12 cellular contexts compared by ENCODE assay signal in the genomic region with DNA sequence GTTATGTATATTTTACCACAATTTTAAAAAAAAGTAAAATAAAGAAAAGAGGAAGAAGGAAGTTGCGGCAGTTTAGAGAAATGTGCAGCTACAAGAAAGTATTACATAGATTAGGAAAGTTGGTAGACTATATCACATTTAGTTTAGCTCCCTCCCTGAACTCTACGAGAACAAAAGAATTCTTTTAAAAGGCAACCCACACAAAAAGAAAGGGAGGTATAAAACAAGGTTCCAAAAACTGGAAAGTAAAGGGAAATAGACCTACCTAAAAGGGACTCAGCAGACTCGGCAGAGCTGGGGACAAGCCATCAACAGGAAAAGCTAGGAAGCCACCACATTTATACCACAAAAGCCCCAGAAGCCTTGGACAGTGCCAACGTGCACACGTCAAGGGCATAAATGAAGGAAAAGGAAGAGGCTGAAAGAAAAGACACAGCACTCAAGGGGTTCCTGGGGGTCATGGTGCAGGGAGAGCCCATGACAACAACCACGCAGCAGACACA. TPM values are rescaled to one million over a fixed set of nuclear protein-coding genes. Genes with fewer than 3 reads are reported as not detected.
A peak's percentile ranks its signal among the peaks of the same experiment; 100 is the strongest.
DNase-seq lines count a peak whose midpoint lies in the region; ATAC-seq, FAIRE-seq and TF ChIP-seq lines count a peak whose summit lies in the region.
"Had no signal": no experiment of that assay in that cellular context is flagged by ENCODE, and none has a peak within 500 bp of the region (broad histone marks: within the 10 kb centered on the region; RNA-seq: fewer than 3 reads in every experiment).

No MANE protein-coding gene starts in this region.

- H2BK5ac ChIP-seq in H9 (ENCODE audit: insufficient read length, low read length), result no peak overlapping the region

- no peak overlapping the region for H3K56ac ChIP-seq in H9 (ENCODE audit: insufficient read length, low read depth, low read length)

- no peak for FAIRE-seq in astrocyte (lab: Jason Lieb, UNC)
- FAIRE-seq: bronchial epithelial cell, frontal cortex had no signal

- H3K27me3 ChIP-seq in astrocyte (ENCODE audit: insufficient read depth, low read length) (no peaks in the 10 kb centered on the region), parathyroid adenoma (ENCODE audit: control insufficient read depth, insufficient read depth, low read length) (no peaks in the 10 kb centered on the region), H9 (ENCODE audit: insufficient read depth, low read length) (no peaks in the 10 kb centered on the region)

- peaks cover 26% of the 10 kb centered on the region for H3K4me1 ChIP-seq in astrocyte (ENCODE audit: insufficient read depth, low read length)
- H3K4me1 ChIP-seq in parathyroid adenoma, result peaks cover 43% of the 10 kb centered on the region
- no peaks in the 10 kb centered on the region for H3K4me1 ChIP-seq in H9 (ENCODE audit: insufficient read depth, low read length)

- no peaks in the 10 kb centered on the region for H3K9me3 ChIP-seq in astrocyte (ENCODE audit: insufficient read depth, low read depth, low read length)
- no peaks in the 10 kb centered on the region for H3K9me3 ChIP-seq in parathyroid adenoma (ENCODE audit: control insufficient read depth, low read length)
- H3K9me3 ChIP-seq in H9 (ENCODE audit: control insufficient read depth, low read depth, low read length), result no peaks in the 10 kb centered on the region

- H3K18ac ChIP-seq in H9 (ENCODE audit: insufficient read length, low read depth, low read length), result no peak overlapping the region

- peaks cover 48% of the 10 kb centered on the region for H3K79me2 ChIP-seq in astrocyte (ENCODE audit: insufficient read depth, low read length)
- H3K79me2 ChIP-seq in parathyroid adenoma, result peaks cover 66% of the 10 kb centered on the region
- no peaks in the 10 kb centered on the region for H3K79me2 ChIP-seq in H9 (ENCODE audit: insufficient read depth, low read length)

- no peak overlapping the region for H2AK5ac ChIP-seq in H9 (ENCODE audit: insufficient read length, low read length)

- H2AFZ ChIP-seq in astrocyte (ENCODE audit: low read depth, low read length) (no peak overlapping the region), parathyroid adenoma (no peak overlapping the region), H9 (ENCODE audit: low read length) (no peak overlapping the region)

- H3T11ph ChIP-seq in H9 (ENCODE audit: low read length), result no peak overlapping the region

- no peak overlapping the region for H4K91ac ChIP-seq in H9 (ENCODE audit: insufficient read length, low read depth, low read length)

- H3K27ac ChIP-seq in astrocyte (ENCODE audit: low read depth, low read length) (no peak overlapping the region), parathyroid adenoma (peak overlapping the region; percentile 92), H9 (ENCODE audit: insufficient read length, low read depth, low read length) (no peak overlapping the region)

- H3K79me1 ChIP-seq in H9 (ENCODE audit: insufficient read depth, low read depth, low read length, poor library complexity, severe bottlenecking), result no peaks in the 10 kb centered on the region

- H4K5ac ChIP-seq in H9 (ENCODE audit: insufficient read length, low read depth, low read length), result no peak overlapping the region

- H3K4me3 Mint-ChIP-seq in astrocyte (ENCODE audit: unreplicated experiment) (no peak overlapping the region), H9 (no peak overlapping the region)

- no peak for TF ChIP-seq POLR2A in NB4 (IDR thresholded peaks at IDR 0.05; ENCODE audit: extremely low read depth, insufficient read length)

- no peak overlapping the region for H2BK20ac ChIP-seq in H9 (ENCODE audit: low read depth, low read length, poor library complexity, severe bottlenecking)

- H3K23me2 ChIP-seq in H9 (ENCODE audit: insufficient read length, low read depth, low read length, poor library complexity, severe bottlenecking), result no peaks in the 10 kb centered on the region

- no peaks in the 10 kb centered on the region for H3K9me3 Mint-ChIP-seq in astrocyte (ENCODE audit: unreplicated experiment)
- H3K9me3 Mint-ChIP-seq in H9, result no peaks in the 10 kb centered on the region

- no peak overlapping the region for H3K4ac ChIP-seq in H9 (ENCODE audit: low read depth, low read length)

- H2BK15ac ChIP-seq in H9 (ENCODE audit: low read depth, low read length), result no peak overlapping the region

- H3K4me2 ChIP-seq in astrocyte (ENCODE audit: low read length), result no peak overlapping the region
- no peak overlapping the region for H3K4me2 ChIP-seq in parathyroid adenoma (ENCODE audit: low read length)
- H3K4me2 ChIP-seq in H9 (ENCODE audit: insufficient read depth, insufficient read length, low read length), result no peak overlapping the region

- H2BK120ac ChIP-seq in H9 (ENCODE audit: low read depth, low read length, poor library complexity, severe bottlenecking), result no peak overlapping the region

- peaks cover 11% of the 10 kb centered on the region for H3K36me3 Mint-ChIP-seq in astrocyte (ENCODE audit: low read depth, unreplicated experiment)
- H3K36me3 Mint-ChIP-seq in H9 (ENCODE audit: insufficient read depth in 1 of 3, low read depth in 3 of 3), result peaks cover 10 to 50% (median 33%) of the 10 kb centered on the region in 3 experiments; a peak in 6 of 7 replicates

- H3K4me3 ChIP-seq in NB4 (ENCODE audit: low read depth, low read length) (peak overlapping the region; percentile 22), astrocyte (ENCODE audit: insufficient read depth, low read depth, low read length) (no peak overlapping the region), parathyroid adenoma (ENCODE audit: low read depth, low read length) (no peak overlapping the region)

- DNase-seq in GF-D8 (lab: John Stamatoyannopoulos, UW) (peak; percentile 70), NB4 (ENCODE audit: low read depth) (peak; percentile 67), astrocyte (ENCODE audit: low read depth) (no peak), C1 segment of cervical spinal cord (lab: John Stamatoyannopoulos, UW) (no peak), H9 (no peak)
- DNase-seq: NCI-H1105; NK-92 treated with Interleukin-12 subunit alpha and Interleukin-12 subunit beta, amount 100 ng/mL, for 24 hours had no signal

- no CpG with 5 or more reads among the region's 6 CpGs for WGBS in H9 (ENCODE audit: extremely low coverage, insufficient read length, low lambda C conversion rate)

- peak overlapping the region; percentile 38 for H3K27ac Mint-ChIP-seq in astrocyte (ENCODE audit: unreplicated experiment)
- peak overlapping the region in 1 of 3 experiments; percentile 86; a peak in 2 of 7 replicates for H3K27ac Mint-ChIP-seq in H9

- H3K27me3 Mint-ChIP-seq in astrocyte (ENCODE audit: low read depth, unreplicated experiment) (no peaks in the 10 kb centered on the region), H9 (ENCODE audit: low read depth) (no peaks in the 10 kb centered on the region)

- H3K14ac ChIP-seq in H9 (ENCODE audit: insufficient read depth, low read length), result no peak overlapping the region

- ATAC-seq in HG03175 (IDR thresholded peaks at IDR 0.05; ENCODE audit: unreplicated experiment) (no peak), GM18867 (IDR thresholded peaks at IDR 0.05; ENCODE audit: unreplicated experiment) (no peak)

- no peak overlapping the region for H3K23ac ChIP-seq in H9 (ENCODE audit: insufficient read length, low read depth, low read length)

- H3K36me3 ChIP-seq in astrocyte (ENCODE audit: insufficient read depth, low read length), result peaks cover 13% of the 10 kb centered on the region
- no peaks in the 10 kb centered on the region for H3K36me3 ChIP-seq in parathyroid adenoma (ENCODE audit: control insufficient read depth, insufficient read depth, low read length)

- no peak overlapping the region for H2BK12ac ChIP-seq in H9 (ENCODE audit: insufficient read length, low read depth, low read length)

- H3K9ac ChIP-seq in astrocyte (ENCODE audit: low read length) (no peak overlapping the region), parathyroid adenoma (no peak overlapping the region), H9 (ENCODE audit: extremely low read depth, insufficient read length, low read length) (no peak overlapping the region)

- H4K8ac ChIP-seq in H9 (replicated peaks; ENCODE audit: insufficient read length, low read depth, low read length), result no peak overlapping the region

- H3K4me1 Mint-ChIP-seq in astrocyte (ENCODE audit: low read depth, unreplicated experiment) (peaks cover 31% of the 10 kb centered on the region), H9 (peaks cover 7 to 15% of the 10 kb centered on the region in 2 experiments)

- H4K20me1 ChIP-seq in astrocyte (ENCODE audit: insufficient read depth, low read length) (peaks cover 58% of the 10 kb centered on the region), H9 (ENCODE audit: control insufficient read depth, insufficient read depth, insufficient read length) (no peaks in the 10 kb centered on the region)

- TF ChIP-seq CTCF in NB4 (IDR thresholded peaks at IDR 0.05; ENCODE audit: low read depth, low read length) (no peak), astrocyte (IDR thresholded peaks at IDR 0.05; ENCODE audit: insufficient read depth, low read depth, low read length) (no peak), parathyroid adenoma (IDR thresholded peaks at IDR 0.05) (no peak), H9 (conservative IDR thresholded peaks at IDR 0.05) (no peak)

RNA-seq across cellular contexts. Expression of gene TMEM127, which starts 9.1 kb away (rescaled TPM):
- total RNA-seq in astrocyte, result 41.7 and 45.5 TPM in 2 replicates
- 30.1 and 33.9 TPM in 2 replicates for total RNA-seq in H9 (2021)

RNA-seq across cellular contexts. Expression of gene CIAO1, which starts 9.4 kb away (rescaled TPM):
- 56.3 and 58.6 TPM in 2 replicates for total RNA-seq in astrocyte
- 67.6 and 71.9 TPM in 2 replicates for total RNA-seq in H9 (2021)

RNA-seq across cellular contexts. Expression of gene STARD7, which starts 48.0 kb away (rescaled TPM):
- total RNA-seq in astrocyte (101 and 103 TPM in 2 replicates), H9 (2021) (212 and 220 TPM in 2 replicates)

RNA-seq across cellular contexts. Expression of gene SNRNP200, which starts 48.7 kb away (rescaled TPM):
- total RNA-seq in astrocyte, result 97.3 and 101 TPM in 2 replicates
- total RNA-seq in H9 (2021), result 215 and 218 TPM in 2 replicates

Comparison
In these comparisons a context has a peak if more than half of its experiments do, and no peak if none do; other contexts are left out.
1. DNase-seq: peak in GF-D8 (single experiment) and NB4 (single experiment); none in astrocyte (single experiment), C1 segment of cervical spinal cord (0 of 14) and H9 (single experiment).